ENCODE assay signal across 9 cellular contexts in the genomic region with DNA sequence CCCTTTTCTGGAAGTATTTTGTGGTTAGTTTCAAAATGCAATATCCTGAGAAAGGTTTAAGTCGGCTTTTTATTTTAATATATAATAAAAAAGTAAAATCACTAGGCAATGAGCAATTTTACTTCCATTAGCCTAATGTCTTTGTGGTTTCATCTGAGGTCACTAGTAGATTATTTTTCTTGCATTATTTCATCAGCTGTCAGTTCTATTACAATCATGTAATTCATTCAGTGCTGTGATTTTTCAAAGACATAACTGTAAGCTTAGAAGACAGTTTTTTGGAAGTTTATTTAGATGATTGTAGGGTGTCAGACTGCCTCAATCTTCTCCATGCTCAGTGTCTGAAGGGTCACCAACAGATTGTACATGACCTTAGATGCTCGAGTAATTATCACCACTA.
"Had no signal": no experiment of that assay in that cellular context is flagged by ENCODE, and none has a peak within 500 bp of the region (broad histone marks: within the 10 kb centered on the region; RNA-seq: fewer than 3 reads in every experiment).

No MANE protein-coding gene starts in this region.

- H3K4me1 ChIP-seq: HAP-1 had no signal

- H3K36me3 ChIP-seq: HAP-1 had no signal

- H3K4me3 ChIP-seq: GM23248, GM23338, HAP-1 had no signal

- ATAC-seq: GM23338, HCT116 had no signal

- H3K27ac ChIP-seq: GM23248 had no signal

- H3K4me2 ChIP-seq: GM23338 had no signal

- H3K9ac ChIP-seq: GM23248 had no signal

- H3K9me3 ChIP-seq: HAP-1 had no signal

- DNase-seq: GM23248, GOT3, H7, H9, HCEC 1CT, HFFc6 had no signal

- H2AFZ ChIP-seq: GM23248, GM23338 had no signal
